8 cellular contexts compared by ENCODE assay signal in the genomic region with DNA sequence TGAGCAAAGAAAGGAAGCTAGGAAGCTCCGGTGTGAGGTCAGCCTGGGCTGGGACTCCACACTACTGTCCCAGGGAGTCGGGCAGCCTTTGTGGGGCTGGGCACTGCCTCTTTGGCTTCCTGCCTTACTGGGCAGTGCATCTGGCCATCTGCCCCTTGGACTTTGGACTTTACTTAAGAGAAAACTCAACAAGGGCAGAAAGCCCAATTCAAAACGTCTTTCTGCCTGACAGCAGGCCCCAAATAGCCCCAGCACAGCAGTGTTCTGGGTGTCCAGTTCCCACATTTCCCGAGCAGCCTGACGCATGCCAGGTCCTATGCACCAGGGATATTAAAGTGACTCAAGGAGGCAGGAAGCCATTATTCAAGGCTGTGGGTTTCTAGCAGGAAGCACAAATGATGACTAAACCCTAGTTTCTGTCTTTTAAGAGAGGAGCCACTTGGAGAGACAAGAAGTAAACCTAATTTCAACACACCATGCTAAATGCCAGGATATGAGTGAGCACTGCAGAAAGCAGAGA. TPM values are rescaled to one million over a fixed set of nuclear protein-coding genes. Genes with fewer than 3 reads are reported as not detected.
DNase-seq lines count a peak whose midpoint lies in the region; ATAC-seq, FAIRE-seq and TF ChIP-seq lines count a peak whose summit lies in the region.

No MANE protein-coding gene starts in this region.

- peak; percentile 71 for FAIRE-seq in HTR-8/SVneo (lab: Jason Lieb, UNC)

- CTCF ChIA-PET in BJ (lab: Yijun Ruan, JAX), result interaction anchor here (0.9 kb wide), 1 partner anchor 13 kb away, joined by 4 read pairs; no protein-coding TSS in a partner anchor
- CTCF ChIA-PET in activated CD4-positive, alpha-beta memory T cell treated with anti-CD3 and anti-CD28 coated beads, Interleukin-2, amount 10 ng/mL, durations not matched to agents 7 days and 5 days (lab: Charles Lee), result interaction anchor here (1.0 kb wide), 1 partner anchor 37 kb away, joined by 3 read pairs; no protein-coding TSS in a partner anchor

- H3K36me3 ChIP-seq in BJ (ENCODE audit: control insufficient read depth, insufficient read depth, low read length), result peaks cover 5% of the 10 kb centered on the region

- peaks cover 52% of the 10 kb centered on the region for H3K36me3 Mint-ChIP-seq in activated CD4-positive, alpha-beta memory T cell treated with anti-CD3 and anti-CD28 coated beads, Interleukin-2, amount 10 ng/mL, durations not matched to agents 7 days and 5 days (ENCODE audit: low read depth)

- ATAC-seq in HG02798 (IDR thresholded peaks at IDR 0.05; ENCODE audit: poor library complexity, unreplicated experiment), result no peak

- DNase-seq in BJ (ENCODE audit: low read depth), result peak; percentile 95
- DNase-seq in HTR-8/SVneo (ENCODE audit: insufficient read length, low spot score), result peak; percentile 81
- DNase-seq in activated CD4-positive, alpha-beta memory T cell treated with anti-CD3 and anti-CD28 coated beads, Interleukin-2, amount 10 ng/mL, durations not matched to agents 7 days and 5 days, result peak; percentile 26
- peak; percentile 78 for DNase-seq in cardiac septum (ENCODE audit: low spot score)
- peak; percentile 63 for DNase-seq in putamen (ENCODE audit: low spot score)
- no peak for DNase-seq in NCI-H1105 (lab: John Stamatoyannopoulos, UW)
- no peak for DNase-seq in NCI-H1436 treated with DMSO at 0.1 percent for 48 hours (lab: John Stamatoyannopoulos, UW)

- peaks cover 31% of the 10 kb centered on the region for H3K4me1 Mint-ChIP-seq in activated CD4-positive, alpha-beta memory T cell treated with anti-CD3 and anti-CD28 coated beads, Interleukin-2, amount 10 ng/mL, durations not matched to agents 7 days and 5 days

- POLR2A ChIA-PET in BJ (lab: Charles Lee), result no interaction called here
- POLR2A ChIA-PET in activated CD4-positive, alpha-beta memory T cell treated with anti-CD3 and anti-CD28 coated beads, Interleukin-2, amount 10 ng/mL, durations not matched to agents 7 days and 5 days (lab: Charles Lee), result no interaction called here

- H3K4me3 Mint-ChIP-seq in activated CD4-positive, alpha-beta memory T cell treated with anti-CD3 and anti-CD28 coated beads, Interleukin-2, amount 10 ng/mL, durations not matched to agents 7 days and 5 days, result no peak overlapping the region

- no peak for TF ChIP-seq CTCF in BJ (IDR thresholded peaks at IDR 0.05; ENCODE audit: insufficient read depth, low read depth, low read length)

- no peaks in the 10 kb centered on the region for H3K27me3 ChIP-seq in BJ (ENCODE audit: control insufficient read depth, insufficient read depth, low read length)

- no peak overlapping the region for H3K4me3 ChIP-seq in BJ (ENCODE audit: low read depth, low read length)

- no peaks in the 10 kb centered on the region for H3K27me3 Mint-ChIP-seq in activated CD4-positive, alpha-beta memory T cell treated with anti-CD3 and anti-CD28 coated beads, Interleukin-2, amount 10 ng/mL, durations not matched to agents 7 days and 5 days

- intact Hi-C loops in cardiac septum (cut with DNase I), result no loop called here

- H3K27ac Mint-ChIP-seq in activated CD4-positive, alpha-beta memory T cell treated with anti-CD3 and anti-CD28 coated beads, Interleukin-2, amount 10 ng/mL, durations not matched to agents 7 days and 5 days, result peak overlapping the region; percentile 59

- no peaks in the 10 kb centered on the region for H3K9me3 Mint-ChIP-seq in activated CD4-positive, alpha-beta memory T cell treated with anti-CD3 and anti-CD28 coated beads, Interleukin-2, amount 10 ng/mL, durations not matched to agents 7 days and 5 days

RNA-seq across cellular contexts. Expression of a gene that starts 37.9 kb away (rescaled TPM):
- polyA plus RNA-seq in BJ (2011; rRNA removed), result 10.4 and 20.5 TPM in 2 replicates
- 17.3 and 20.7 TPM in 2 replicates for polyA minus RNA-seq in BJ (2011; rRNA and poly(A)+ RNA removed)
- 10 to 100 TPM; 39.3 to 42.9 TPM for total RNA-seq in activated CD4-positive, alpha-beta memory T cell treated with anti-CD3 and anti-CD28 coated beads, Interleukin-2, amount 10 ng/mL, durations not matched to agents 7 days and 5 days
- 18.5 TPM for total RNA-seq in cardiac septum

Comparison
In these comparisons a context has a peak if more than half of its experiments do, and no peak if none do; other contexts are left out.
1. DNase-seq: peak in BJ (single experiment), HTR-8/SVneo (single experiment), activated CD4-positive, alpha-beta memory T cell treated with anti-CD3 and anti-CD28 coated beads, Interleukin-2, amount 10 ng/mL, durations not matched to agents 7 days and 5 days (single experiment), cardiac septum (single experiment) and putamen (single experiment); none in NCI-H1105 (single experiment) and NCI-H1436 treated with DMSO at 0.1 percent for 48 hours (single experiment).